In genomic region chrX:1341531-1342179, GRCh38 we compare ENCODE assay signal across 17 cellular contexts. TPM values are rescaled to one million over a fixed set of nuclear protein-coding genes. Genes with fewer than 3 reads are reported as not detected.
"Had no signal": no experiment of that assay in that cellular context is flagged by ENCODE, and none has a peak within 500 bp of the region (broad histone marks: within the 10 kb centered on the region; RNA-seq: fewer than 3 reads in every experiment).

No MANE protein-coding gene starts in this region.

- H3K9me3 ChIP-seq: testis had no signal

- H3K4me1 ChIP-seq: foreskin keratinocyte, sigmoid colon, testis had no signal

- H3K4me3 Mint-ChIP-seq: activated CD4-positive, alpha-beta T cell treated with anti-CD3 and anti-CD28 coated beads, Interleukin-2, amount 10 ng/mL, durations not matched to agents 24 days and 14 days; activated naive CD8-positive, alpha-beta T cell; effector memory CD8-positive, alpha-beta T cell; neural crest cell had no signal

- H3K27ac ChIP-seq: foreskin keratinocyte, sigmoid colon, spleen, stomach, testis had no signal

- H3K27ac Mint-ChIP-seq: activated CD4-positive, alpha-beta T cell treated with anti-CD3 and anti-CD28 coated beads, Interleukin-2, amount 10 ng/mL, durations not matched to agents 24 days and 14 days; activated naive CD8-positive, alpha-beta T cell; effector memory CD8-positive, alpha-beta T cell had no signal

- H3K27me3 Mint-ChIP-seq: activated CD4-positive, alpha-beta T cell treated with anti-CD3 and anti-CD28 coated beads, Interleukin-2, amount 10 ng/mL, durations not matched to agents 24 days and 14 days; activated naive CD8-positive, alpha-beta T cell had no signal

- H3K27me3 ChIP-seq: foreskin keratinocyte, sigmoid colon, stomach, testis had no signal

- DNase-seq: activated CD4-positive, alpha-beta T cell treated with anti-CD3 and anti-CD28 coated beads, Interleukin-2, amount 10 ng/mL, durations not matched to agents 24 days and 14 days; activated CD4-positive, CD25-positive, alpha-beta regulatory T cell; activated CD8-positive, alpha-beta memory T cell treated with anti-CD3 and anti-CD28 coated beads, Interleukin-2, amount 50 U/mL, for 48 hours; activated gamma-delta T cell treated with Interleukin-2 at 50 U/mL for 16 hours; amniotic stem cell; central memory CD4-positive, alpha-beta T cell; dermis blood vessel endothelial cell; effector memory CD8-positive, alpha-beta T cell; foreskin keratinocyte; glutamatergic neuron; sigmoid colon; stomach; T-helper 2 cell; testis had no signal

- H3K4me3 ChIP-seq: sigmoid colon, spleen, stomach, testis had no signal

RNA-seq across cellular contexts. Expression of gene IL3RA, which starts 5.1 kb away (rescaled TPM):
- total RNA-seq: foreskin keratinocyte, neural crest cell had no signal
- polyA plus RNA-seq: foreskin keratinocyte had no signal
